In genomic region chr1:178493301-178493741, GRCh38 we compare ENCODE assay signal across 31 cellular contexts. TPM values are rescaled to one million over a fixed set of nuclear protein-coding genes. Genes with fewer than 3 reads are reported as not detected.
"Had no signal": no experiment of that assay in that cellular context is flagged by ENCODE, and none has a peak within 500 bp of the region (broad histone marks: within the 10 kb centered on the region; RNA-seq: fewer than 3 reads in every experiment).

No MANE protein-coding gene starts in this region.

- H3K4me3 ChIP-seq: ascending aorta, body of pancreas, SK-N-MC had no signal

- H3K27me3 Mint-ChIP-seq: activated CD4-positive, alpha-beta T cell treated with anti-CD3 and anti-CD28 coated beads, Interleukin-2, amount 10 ng/mL, durations not matched to agents 7 days and 5 days; activated naive CD8-positive, alpha-beta T cell treated with anti-CD3 and anti-CD28 coated beads, Interleukin-2, amount 50 U/mL, for 24 hours had no signal

- H3K4me1 Mint-ChIP-seq: activated CD4-positive, alpha-beta T cell treated with anti-CD3 and anti-CD28 coated beads, Interleukin-2, amount 10 ng/mL, durations not matched to agents 7 days and 5 days; activated naive CD8-positive, alpha-beta T cell treated with anti-CD3 and anti-CD28 coated beads, Interleukin-2, amount 50 U/mL, for 24 hours had no signal

- H3K27me3 ChIP-seq: ascending aorta, body of pancreas had no signal

- H3K4me3 Mint-ChIP-seq: activated CD4-positive, alpha-beta memory T cell treated with anti-CD3 and anti-CD28 coated beads for 36 hours; activated CD4-positive, alpha-beta T cell treated with anti-CD3 and anti-CD28 coated beads, Interleukin-2, amount 10 ng/mL, durations not matched to agents 7 days and 5 days; activated naive CD8-positive, alpha-beta T cell treated with anti-CD3 and anti-CD28 coated beads, Interleukin-2, amount 50 U/mL, for 24 hours; activated T-cell treated with anti-CD3 and anti-CD28 coated beads, Interleukin-2, amount 50 U/mL, for 4 hours had no signal

- H3K4me1 ChIP-seq: ascending aorta, body of pancreas had no signal

- H3K36me3 Mint-ChIP-seq: activated CD4-positive, alpha-beta memory T cell treated with anti-CD3 and anti-CD28 coated beads for 36 hours; activated naive CD4-positive, alpha-beta T cell treated with anti-CD3 and anti-CD28 coated beads, Interleukin-2, amount 50 U/mL, for 72 hours had no signal

- H3K36me3 ChIP-seq: ascending aorta had no signal

- DNase-seq: activated CD4-positive, alpha-beta memory T cell treated with anti-CD3 and anti-CD28 coated beads for 36 hours; activated CD4-positive, alpha-beta T cell treated with anti-CD3 and anti-CD28 coated beads, Interleukin-2, amount 10 ng/mL, durations not matched to agents 7 days and 5 days; activated CD4-positive, CD25-positive, alpha-beta regulatory T cell; activated CD8-positive, alpha-beta memory T cell treated with anti-CD3 and anti-CD28 coated beads for 24 hours; activated effector memory CD4-positive, alpha-beta T cell treated with anti-CD3 and anti-CD28 coated beads, Interleukin-2, amount 50 U/mL, for 16 hours; activated naive CD4-positive, alpha-beta T cell treated with Interleukin-2 at 50 U/mL for 16 hours; activated naive CD8-positive, alpha-beta T cell treated with anti-CD3 and anti-CD28 coated beads, Interleukin-2, amount 50 U/mL, for 24 hours; activated T-cell treated with anti-CD3 and anti-CD28 coated beads, Interleukin-2, amount 50 U/mL, for 4 hours; amniotic stem cell; body of pancreas; Kasumi-1; KBM-7; NCI-H1092; NCI-H1417; NCI-H1930; NCI-H2171; NCI-H226; NCI-H510A; NCI-H526 treated with DMSO at 0.1 percent for 48 hours; NK-92 treated with Interleukin-12 subunit alpha and Interleukin-12 subunit beta, amount 100 ng/mL, for 24 hours; OCI-M1; RPMI8226; T-helper 1 cell had no signal

- H3K9me3 ChIP-seq: ascending aorta, body of pancreas had no signal

- ATAC-seq: activated naive CD4-positive, alpha-beta T cell treated with anti-CD3 and anti-CD28 coated beads, Interleukin-2, amount 50 U/mL, for 72 hours; activated T-cell treated with anti-CD3 and anti-CD28 coated beads, Interleukin-2, amount 50 U/mL, for 4 hours; body of pancreas; Panc1; Right ventricle myocardium inferior had no signal

- H3K9me3 Mint-ChIP-seq: activated CD4-positive, alpha-beta memory T cell treated with anti-CD3 and anti-CD28 coated beads for 36 hours; activated CD4-positive, alpha-beta T cell treated with anti-CD3 and anti-CD28 coated beads, Interleukin-2, amount 10 ng/mL, durations not matched to agents 7 days and 5 days; activated naive CD4-positive, alpha-beta T cell treated with anti-CD3 and anti-CD28 coated beads, Interleukin-2, amount 50 U/mL, for 72 hours; activated naive CD8-positive, alpha-beta T cell treated with anti-CD3 and anti-CD28 coated beads, Interleukin-2, amount 50 U/mL, for 24 hours; activated T-cell treated with anti-CD3 and anti-CD28 coated beads, Interleukin-2, amount 50 U/mL, for 4 hours had no signal

- H3K27ac Mint-ChIP-seq: activated CD4-positive, alpha-beta memory T cell treated with anti-CD3 and anti-CD28 coated beads for 36 hours; activated CD4-positive, alpha-beta T cell treated with anti-CD3 and anti-CD28 coated beads, Interleukin-2, amount 10 ng/mL, durations not matched to agents 7 days and 5 days; activated naive CD4-positive, alpha-beta T cell treated with anti-CD3 and anti-CD28 coated beads, Interleukin-2, amount 50 U/mL, for 72 hours; activated naive CD8-positive, alpha-beta T cell treated with anti-CD3 and anti-CD28 coated beads, Interleukin-2, amount 50 U/mL, for 24 hours had no signal

- H3K27ac ChIP-seq: ascending aorta, body of pancreas, SK-N-MC, VCaP had no signal

RNA-seq across cellular contexts. Expression of gene CLEC20A, which starts 3.4 kb away (rescaled TPM):
- total RNA-seq: activated CD4-positive, alpha-beta memory T cell treated with anti-CD3 and anti-CD28 coated beads for 36 hours; activated CD4-positive, alpha-beta T cell treated with anti-CD3 and anti-CD28 coated beads, Interleukin-2, amount 10 ng/mL, durations not matched to agents 7 days and 5 days; activated naive CD4-positive, alpha-beta T cell treated with anti-CD3 and anti-CD28 coated beads, Interleukin-2, amount 50 U/mL, for 72 hours; activated T-cell treated with anti-CD3 and anti-CD28 coated beads, Interleukin-2, amount 50 U/mL, for 4 hours; ascending aorta; body of pancreas; bronchial epithelial cell; Right ventricle myocardium inferior; T-helper 2 cell treated with Interferon-gamma antibody and Interleukin-4, amounts not matched to agents 100 ng/mL and 5 ng/mL, for 36 hours had no signal

RNA-seq across cellular contexts. Expression of gene TEX35, which starts 19.6 kb away (rescaled TPM):
- total RNA-seq: activated CD4-positive, alpha-beta memory T cell treated with anti-CD3 and anti-CD28 coated beads for 36 hours; activated CD4-positive, alpha-beta T cell treated with anti-CD3 and anti-CD28 coated beads, Interleukin-2, amount 10 ng/mL, durations not matched to agents 7 days and 5 days; activated naive CD4-positive, alpha-beta T cell treated with anti-CD3 and anti-CD28 coated beads, Interleukin-2, amount 50 U/mL, for 72 hours; activated T-cell treated with anti-CD3 and anti-CD28 coated beads, Interleukin-2, amount 50 U/mL, for 4 hours; ascending aorta; body of pancreas; bronchial epithelial cell; Right ventricle myocardium inferior; T-helper 2 cell treated with Interferon-gamma antibody and Interleukin-4, amounts not matched to agents 100 ng/mL and 5 ng/mL, for 36 hours had no signal
